ENCODE assay signal across 26 cellular contexts in genomic region chr10:93248583-93249227, GRCh38.
DNase-seq lines count a peak whose midpoint lies in the region; ATAC-seq, FAIRE-seq and TF ChIP-seq lines count a peak whose summit lies in the region.
"Had no signal": no experiment of that assay in that cellular context is flagged by ENCODE, and none has a peak within 500 bp of the region (broad histone marks: within the 10 kb centered on the region; RNA-seq: fewer than 3 reads in every experiment).

No MANE protein-coding gene starts in this region.

- TF ChIP-seq CTCF in GM23338 (conservative IDR thresholded peaks at IDR 0.05; ENCODE audit: low read depth in 2 of 2) (no peak), H1 (IDR thresholded peaks at IDR 0.05; ENCODE audit: control extremely low read depth in 1 of 3, insufficient read depth in 1 of 3, low read depth in 1 of 3, low read length in 3 of 3) (no peak), dorsolateral prefrontal cortex (IDR thresholded peaks at IDR 0.05 in 54 of 56, conservative IDR thresholded peaks at IDR 0.05 in 2 of 56; ENCODE audit: low read depth in 1 of 56, partially characterized antibody in 56 of 56) (no peak), MM.1S (IDR thresholded peaks at IDR 0.05; ENCODE audit: low read length) (no peak)

- H3K9me2 ChIP-seq in GM23338 (ENCODE audit: insufficient read depth) (peaks cover 8% of the 10 kb centered on the region; the same call in 1 of the 2 replicates), MM.1S (replicated peaks; ENCODE audit: insufficient read depth, low read length) (no peaks in the 10 kb centered on the region)

- no peak overlapping the region for H2BK120ac ChIP-seq in H1 (replicated peaks; ENCODE audit: low read depth, low read length)

- TF ChIP-seq RAD21 in H1 (IDR thresholded peaks at IDR 0.05 in 1 of 2, conservative IDR thresholded peaks at IDR 0.05 in 1 of 2; ENCODE audit: low read depth in 2 of 2, low read length in 2 of 2) = no peak

- no peak overlapping the region for H3K4me3 Mint-ChIP-seq in GM23338
- H3K4me3 Mint-ChIP-seq: CD4-positive, alpha-beta T cell; T-helper 1 cell treated with Interleukin-12 subunit alpha and Interleukin-12 subunit beta and Interleukin-4 antibody, amounts not matched to agents 30 μg/mL and 1 μg/mL, for 36 hours had no signal

- no peaks in the 10 kb centered on the region for H3K36me3 Mint-ChIP-seq in GM23338 (ENCODE audit: low read depth)

- no peak for TF ChIP-seq POLR2A in H1 (IDR thresholded peaks at IDR 0.05; ENCODE audit: control extremely low read depth in 1 of 2, low read depth in 2 of 2, low read length in 2 of 2)

- no peaks in the 10 kb centered on the region for H3K23me2 ChIP-seq in H1 (ENCODE audit: low read depth, low read length)

- CTCF ChIA-PET in H1 (lab: Charles Lee; ENCODE audit: partially characterized antibody) = interaction anchor here (0.6 to 1.1 kb wide), 4 partner anchors 9 to 168 kb away, joined by 3 read pairs; no protein-coding TSS in a partner anchor

- peak overlapping the region; percentile 66 for H2AFZ ChIP-seq in GM23338
- no peak overlapping the region for H2AFZ ChIP-seq in H1 (ENCODE audit: low read length)
- H2AFZ ChIP-seq in MM.1S (ENCODE audit: low read length) = no peak overlapping the region
- H2AFZ ChIP-seq: GM23248 had no signal

- H3K27ac Mint-ChIP-seq in GM23338 = no peak overlapping the region
- H3K27ac Mint-ChIP-seq: CD4-positive, alpha-beta T cell; T-helper 1 cell treated with Interleukin-12 subunit alpha and Interleukin-12 subunit beta and Interleukin-4 antibody, amounts not matched to agents 30 μg/mL and 1 μg/mL, for 36 hours had no signal

- ATAC-seq in GM23338 (peak; percentile 36), HG02763 (IDR thresholded peaks at IDR 0.05; ENCODE audit: unreplicated experiment) (no peak)
- ATAC-seq: A549, HCT116 had no signal

- peaks cover 3% of the 10 kb centered on the region for H3K27me3 Mint-ChIP-seq in GM23338 (ENCODE audit: insufficient read depth, low read depth, poor library complexity)

- DNase-seq in GM23338 (ENCODE audit: low spot score) = no peak
- peak; percentile 84 for DNase-seq in NCI-H69 (lab: John Stamatoyannopoulos, UW)
- no peak for DNase-seq in H1 (ENCODE audit: low read depth in 1 of 2, low spot score in 2 of 2)
- DNase-seq in dorsolateral prefrontal cortex = no peak
- DNase-seq in MM.1S = no peak
- no peak for DNase-seq in NCI-H748 treated with DMSO at 0.1 percent for 48 hours (lab: John Stamatoyannopoulos, UW)
- DNase-seq: AML-193; CD4-positive, alpha-beta T cell; COR-L47; DMS 273 treated with DMSO at 0.1 percent for 48 hours; DMS79 treated with DMSO at 0.1 percent for 48 hours; GM23248; Karpas-422; NCI-H1092 treated with DMSO at 0.1 percent for 48 hours; NCI-H1694; NCI-H2029 treated with DMSO at 0.1 percent for 48 hours; NCI-H526 treated with DMSO at 0.1 percent for 48 hours; SIG-M5; SW 1271 had no signal

- peak overlapping the region; percentile 32; the same call in 1 of the 2 replicates for H2BK5ac ChIP-seq in H1 (ENCODE audit: low read depth, low read length)

- peak overlapping the region; percentile 54; the same call in 1 of the 2 replicates for H3K18ac ChIP-seq in H1 (ENCODE audit: extremely low read depth, low read length)

- no peak for FAIRE-seq in H1 (lab: Jason Lieb, UNC)
- FAIRE-seq: A549, RCC 7860 had no signal

- peaks cover 11% of the 10 kb centered on the region for H3K4me1 Mint-ChIP-seq in GM23338

- H2BK15ac ChIP-seq in H1 (ENCODE audit: low read length) = no peak overlapping the region

- 92% methylated on average over 19 of the region's 19 CpGs; no CpG with 5 or more reads in 1 of the 2 experiments for WGBS in H1 (ENCODE audit: extremely low coverage in 1 of 2, insufficient coverage in 1 of 2, insufficient read length in 1 of 2, insufficient replicate concordance in 2 of 2, low coverage in 1 of 2, low lambda C conversion rate in 2 of 2, missing lambda C conversion rate in 1 of 2), 2 experiments

- intact Hi-C loops in dorsolateral prefrontal cortex (cut with DNase I) = no loop called here

- no peak overlapping the region for H3K23ac ChIP-seq in H1 (ENCODE audit: insufficient read length)

- no peak overlapping the region for H2AK5ac ChIP-seq in H1 (ENCODE audit: low read depth, low read length)

- H3K4me1 ChIP-seq in GM23338 (ENCODE audit: insufficient read depth) = peaks cover 6% of the 10 kb centered on the region
- peaks cover 0 to 4% (median 3%) of the 10 kb centered on the region in 4 experiments; a peak in 2 of 7 replicates for H3K4me1 ChIP-seq in H1 (replicated peaks in 1 of 4; ENCODE audit: control insufficient read depth in 3 of 4, insufficient read depth in 4 of 4, low read length in 3 of 4)
- no peaks in the 10 kb centered on the region for H3K4me1 ChIP-seq in MM.1S (ENCODE audit: low read length)
- H3K4me1 ChIP-seq: BLaER1 treated with 17β-estradiol and CSF1 and Interleukin-3, amounts not matched to agents 10 nM and 100 nM had no signal

- H3K4me2 ChIP-seq in GM23338 (no peak overlapping the region), H1 (ENCODE audit: insufficient read depth in 1 of 2, low read depth in 2 of 2, low read length in 2 of 2) (no peak overlapping the region), MM.1S (ENCODE audit: low read depth, low read length) (no peak overlapping the region)
- H3K4me2 ChIP-seq: A549; BLaER1 treated with 17β-estradiol and CSF1 and Interleukin-3, amounts not matched to agents 10 nM and 100 nM had no signal

- no peaks in the 10 kb centered on the region; the same call in 2 of the 3 replicates for H3K9me3 Mint-ChIP-seq in GM23338
- H3K9me3 Mint-ChIP-seq: CD4-positive, alpha-beta T cell; T-helper 1 cell treated with Interleukin-12 subunit alpha and Interleukin-12 subunit beta and Interleukin-4 antibody, amounts not matched to agents 30 μg/mL and 1 μg/mL, for 36 hours had no signal

- H4K20me1 ChIP-seq in GM23338 (replicated peaks; ENCODE audit: insufficient read depth) (no peaks in the 10 kb centered on the region), H1 (replicated peaks in 1 of 2; ENCODE audit: control insufficient read depth in 1 of 2, insufficient read depth in 2 of 2, low read length in 2 of 2) (no peaks in the 10 kb centered on the region), MM.1S (ENCODE audit: insufficient read depth, low read length) (no peaks in the 10 kb centered on the region)
- H4K20me1 ChIP-seq: BLaER1 treated with 17β-estradiol and CSF1 and Interleukin-3, amounts not matched to agents 10 nM and 100 nM had no signal

- no peak overlapping the region for H3K27ac ChIP-seq in GM23338 (ENCODE audit: low read depth)
- no peak overlapping the region for H3K27ac ChIP-seq in H1 (ENCODE audit: low read depth, low read length)
- no peak overlapping the region for H3K27ac ChIP-seq in dorsolateral prefrontal cortex
- no peak overlapping the region for H3K27ac ChIP-seq in MM.1S (ENCODE audit: low read length)
- H3K27ac ChIP-seq: A549; BLaER1 treated with 17β-estradiol and CSF1 and Interleukin-3, amounts not matched to agents 10 nM and 100 nM; GM23248; SK-N-MC had no signal

- H3K27me3 ChIP-seq in GM23338 (ENCODE audit: insufficient read depth) = no peaks in the 10 kb centered on the region
- no peaks in the 10 kb centered on the region for H3K27me3 ChIP-seq in H1 (replicated peaks in 1 of 4; ENCODE audit: control insufficient read depth in 3 of 4, extremely low read depth in 1 of 4, insufficient read depth in 3 of 4, low read length in 3 of 4)
- peaks cover 0 to 5% (median 0%) of the 10 kb centered on the region in 45 donors for H3K27me3 ChIP-seq in dorsolateral prefrontal cortex
- H3K27me3 ChIP-seq in MM.1S (replicated peaks; ENCODE audit: insufficient read depth, low read length) = no peaks in the 10 kb centered on the region
- H3K27me3 ChIP-seq: BLaER1 treated with 17β-estradiol and CSF1 and Interleukin-3, amounts not matched to agents 10 nM and 100 nM had no signal

- POLR2A ChIA-PET in H1 (lab: Charles Lee; ENCODE audit: partially characterized antibody) = interaction anchor here (0.5 to 1.1 kb wide), 3 partner anchors 8 to 31 kb away, joined by 3 to 4 read pairs (median 3); no protein-coding TSS in a partner anchor

- no peak overlapping the region for H4K91ac ChIP-seq in H1 (replicated peaks; ENCODE audit: insufficient read length, low read length)

- H2BK12ac ChIP-seq in H1 (ENCODE audit: low read depth, low read length) = no peak overlapping the region; the same call in 1 of the 2 replicates

- H3K36me3 ChIP-seq in GM23338 (ENCODE audit: insufficient read depth) = no peaks in the 10 kb centered on the region
- H3K36me3 ChIP-seq in H1 (ENCODE audit: control insufficient read depth in 2 of 4, insufficient read depth in 4 of 4, low read length in 3 of 4) = no peaks in the 10 kb centered on the region
- H3K36me3 ChIP-seq in MM.1S (replicated peaks; ENCODE audit: insufficient read depth, low read length) = no peaks in the 10 kb centered on the region
- H3K36me3 ChIP-seq: BLaER1 treated with 17β-estradiol and CSF1 and Interleukin-3, amounts not matched to agents 10 nM and 100 nM had no signal

- H3K14ac ChIP-seq in H1 (ENCODE audit: insufficient read length) = no peak overlapping the region

- TF ChIP-seq EP300 in H1 (IDR thresholded peaks at IDR 0.05; ENCODE audit: borderline replicate concordance in 1 of 2, low read depth in 2 of 2, low read length in 2 of 2) = no peak

- no peak overlapping the region for H3K4ac ChIP-seq in H1 (replicated peaks; ENCODE audit: insufficient read length, low read depth, low read length)

- no peak overlapping the region for H3K56ac ChIP-seq in H1 (replicated peaks; ENCODE audit: insufficient read length, low read depth, low read length)

- H4K8ac ChIP-seq in H1 (ENCODE audit: extremely low read depth, insufficient read depth, low read length) = no peak overlapping the region

- H4K5ac ChIP-seq in H1 (ENCODE audit: insufficient read length, low read depth, low read length) = no peak overlapping the region

- no peaks in the 10 kb centered on the region for H3K79me2 ChIP-seq in GM23338 (replicated peaks; ENCODE audit: insufficient read depth)
- no peaks in the 10 kb centered on the region for H3K79me2 ChIP-seq in H1 (ENCODE audit: control insufficient read depth in 1 of 2, insufficient read depth in 2 of 2, low read length in 2 of 2)
- H3K79me2 ChIP-seq in MM.1S (ENCODE audit: low read length) = no peaks in the 10 kb centered on the region

- H3K4me3 ChIP-seq in GM23338 (no peak overlapping the region), H1 (ENCODE audit: extremely low read depth in 1 of 4, insufficient read depth in 2 of 4, low read depth in 3 of 4, low read length in 4 of 4) (no peak overlapping the region), dorsolateral prefrontal cortex (no peak overlapping the region), MM.1S (ENCODE audit: low read length) (no peak overlapping the region)
- H3K4me3 ChIP-seq: A549; BLaER1 treated with 17β-estradiol and CSF1 and Interleukin-3, amounts not matched to agents 10 nM and 100 nM; GM23248; SK-N-MC had no signal

- H3K79me1 ChIP-seq in H1 (ENCODE audit: low read depth, low read length) = no peaks in the 10 kb centered on the region

- H3F3A ChIP-seq in GM23338 (replicated peaks; ENCODE audit: low read depth) (no peaks in the 10 kb centered on the region), MM.1S (ENCODE audit: insufficient read depth, low read length) (no peaks in the 10 kb centered on the region)

- H2BK20ac ChIP-seq in H1 (ENCODE audit: low read length) = peak overlapping the region; percentile 97

- H3K9ac ChIP-seq in H1 (replicated peaks in 1 of 4; ENCODE audit: extremely low read depth in 1 of 4, low read depth in 3 of 4, low read length in 3 of 4) (no peak overlapping the region), MM.1S (ENCODE audit: low read length) (no peak overlapping the region)
- H3K9ac ChIP-seq: BLaER1 treated with 17β-estradiol and CSF1 and Interleukin-3, amounts not matched to agents 10 nM and 100 nM; GM23248 had no signal

- H3K9me3 ChIP-seq in H1 (ENCODE audit: insufficient read depth in 2 of 2, low read depth in 1 of 2, low read length in 1 of 2) (no peaks in the 10 kb centered on the region), MM.1S (replicated peaks; ENCODE audit: insufficient read depth, low read length) (no peaks in the 10 kb centered on the region)
- H3K9me3 ChIP-seq: A549 had no signal
